In the genomic region with DNA sequence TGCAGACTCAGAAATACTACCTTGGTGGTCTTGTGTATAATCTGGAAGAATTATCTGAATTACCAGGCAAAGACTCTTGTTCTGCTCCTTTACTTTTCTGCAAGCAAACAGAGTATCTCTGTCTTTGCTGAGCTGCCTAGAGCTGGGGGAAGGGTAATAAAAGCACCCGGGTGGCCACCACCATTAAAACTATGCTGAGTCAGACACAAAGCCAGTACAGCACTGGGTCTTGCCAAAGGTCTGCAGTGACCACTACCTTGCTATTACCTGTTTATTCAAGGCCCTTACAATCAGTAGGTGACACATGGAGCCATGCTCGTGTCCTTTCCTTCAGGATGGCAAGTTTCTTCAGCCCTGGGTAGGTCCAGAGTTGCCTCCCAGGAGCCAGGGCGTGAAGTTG, we compare ENCODE assay signal across 24 cellular contexts.
DNase-seq lines count a peak whose midpoint lies in the region; ATAC-seq, FAIRE-seq and TF ChIP-seq lines count a peak whose summit lies in the region.
"Had no signal": no experiment of that assay in that cellular context is flagged by ENCODE, and none has a peak within 500 bp of the region (broad histone marks: within the 10 kb centered on the region; RNA-seq: fewer than 3 reads in every experiment).

No MANE protein-coding gene starts in this region.

- no peaks in the 10 kb centered on the region for H4K20me1 ChIP-seq in K562 (replicated peaks; ENCODE audit: control insufficient read depth, insufficient read depth, low read length)
- H4K20me1 ChIP-seq: BLaER1 treated with 17β-estradiol and CSF1 and Interleukin-3, amounts not matched to agents 10 nM and 100 nM had no signal

- CTCF ChIA-PET in K562 (lab: Yijun Ruan, JAX; ENCODE audit: low intra/inter-chr PET ratio), result no interaction called here

- TF ChIP-seq POLR2A in K562 (conservative IDR thresholded peaks at IDR 0.05) (no peak), erythroblast (IDR thresholded peaks at IDR 0.05; ENCODE audit: low read length) (no peak)

- no peak for TF ChIP-seq EP300 in K562 (IDR thresholded peaks at IDR 0.05; ENCODE audit: low read length)

- TF ChIP-seq RAD21 in K562 (CRISPR knock-in tag; conservative IDR thresholded peaks at IDR 0.05 in 1 of 2, IDR thresholded peaks at IDR 0.05 in 1 of 2), result no peak

- POLR2A ChIA-PET in K562 (lab: Yijun Ruan, JAX), result interaction anchor here (0.7 kb wide), 1 partner anchor 790 kb away, joined by 3 read pairs; no protein-coding TSS in a partner anchor

- H3K9ac ChIP-seq in K562 (ENCODE audit: insufficient read depth in 1 of 2, low read depth in 2 of 2, low read length in 2 of 2), result no peak overlapping the region
- H3K9ac ChIP-seq: BLaER1 treated with 17β-estradiol and CSF1 and Interleukin-3, amounts not matched to agents 10 nM and 100 nM had no signal

- no peak overlapping the region for H3K4me3 ChIP-seq in K562
- H3K4me3 ChIP-seq: A549; BLaER1 treated with 17β-estradiol and CSF1 and Interleukin-3, amounts not matched to agents 10 nM and 100 nM had no signal

- peaks cover 0 to 8% of the 10 kb centered on the region in 2 experiments; a peak in 2 of 5 replicates for H3K4me1 ChIP-seq in K562 (replicated peaks in 1 of 2; ENCODE audit: control insufficient read depth in 2 of 2, insufficient read depth in 2 of 2, low read length in 2 of 2)
- H3K4me1 ChIP-seq: A549; BE2C; BLaER1 treated with 17β-estradiol and CSF1 and Interleukin-3, amounts not matched to agents 10 nM and 100 nM had no signal

- no peaks in the 10 kb centered on the region for H3K36me3 ChIP-seq in K562 (ENCODE audit: control insufficient read depth, insufficient read depth, low read length)
- H3K36me3 ChIP-seq: BE2C; BLaER1 treated with 17β-estradiol and CSF1 and Interleukin-3, amounts not matched to agents 10 nM and 100 nM had no signal

- no peak for TF ChIP-seq CTCF in K562 (IDR thresholded peaks at IDR 0.05 in 2 of 3, conservative IDR thresholded peaks at IDR 0.05 in 1 of 3; ENCODE audit: insufficient read depth in 2 of 3, low read depth in 1 of 3, low read length in 3 of 3)

- no peaks in the 10 kb centered on the region for H3K79me2 ChIP-seq in K562 (ENCODE audit: control insufficient read depth, insufficient read depth, low read length)

- H3K9me3 ChIP-seq in K562 (replicated peaks; ENCODE audit: control insufficient read depth, insufficient read depth, low read depth, low read length), result 0 out of 2 replicates have a peak, but pooled peaks cover 2% of the 10 kb centered on the region
- H3K9me3 ChIP-seq: A549; BE2C; BLaER1 treated with 17β-estradiol and CSF1 and Interleukin-3, amounts not matched to agents 10 nM and 100 nM had no signal

- in situ Hi-C loops in K562 (cut with MboI), result no loop called here

- FAIRE-seq in K562 (lab: Jason Lieb, UNC), result no peak
- FAIRE-seq: A549, D721Med, GM12891, GM18507 had no signal

- H3K4me2 ChIP-seq in K562 (ENCODE audit: insufficient read depth, low read length), result no peak overlapping the region
- H3K4me2 ChIP-seq: A549; BLaER1 treated with 17β-estradiol and CSF1 and Interleukin-3, amounts not matched to agents 10 nM and 100 nM had no signal

- 12% methylated on average over 3 of the region's 3 CpGs for WGBS in K562 (ENCODE audit: insufficient coverage, low coverage, missing lambda C conversion rate)

- DNase-seq in OCI-M1 (lab: John Stamatoyannopoulos, UW) (peak; percentile 67), K562 (ENCODE audit: extremely low read depth in 1 of 4, low spot score in 3 of 4) (peak in 2 of 4 experiments; percentile 11 to 18), erythroblast (lab: John Stamatoyannopoulos, UW) (peak; percentile 28 to 53), MV-4-11 (lab: John Stamatoyannopoulos, UW) (no peak)
- no peak for DNase-seq in stimulated activated CD4-positive, alpha-beta T cell treated with anti-CD3 and anti-CD28 coated beads, Interleukin-15, amount 100 ng/mL, for 24 hours
- DNase-seq: 8988T; ACHN; AML-193; BE2C; CD4-positive, alpha-beta T cell; CD8-positive, alpha-beta memory T cell; DMS 273 treated with DMSO at 0.1 percent for 48 hours; DMS53; DMS79 treated with DMSO at 0.1 percent for 48 hours; GF-D8; H9 had no signal

- BruUV-seq in K562 (replicated peaks; lab: Mats Ljungman, UMichigan), result no TSS peak

- no peaks in the 10 kb centered on the region for H3K27me3 ChIP-seq in K562 (ENCODE audit: control insufficient read depth in 2 of 2, insufficient read depth in 2 of 2, low read length in 2 of 2)
- H3K27me3 ChIP-seq: BE2C; BLaER1 treated with 17β-estradiol and CSF1 and Interleukin-3, amounts not matched to agents 10 nM and 100 nM had no signal

- ATAC-seq in K562 (peak; percentile 78), HG03439 (IDR thresholded peaks at IDR 0.05; ENCODE audit: unreplicated experiment) (no peak), GM18909 (IDR thresholded peaks at IDR 0.05; ENCODE audit: poor library complexity, unreplicated experiment) (no peak)
- ATAC-seq: A549, HCT116 had no signal

- H2AFZ ChIP-seq in K562 (ENCODE audit: low read depth, low read length), result peak overlapping the region; percentile 73

- no peaks in the 10 kb centered on the region for H3K9me1 ChIP-seq in K562 (ENCODE audit: control insufficient read depth, insufficient read depth, low read length)

- intact Hi-C loops in K562 (cut with micrococcal nuclease), result no loop called here

- peak overlapping the region; percentile 80 for H3K27ac ChIP-seq in K562 (ENCODE audit: extremely low read depth, low read depth, low read length)
- H3K27ac ChIP-seq: A549; BLaER1 treated with 17β-estradiol and CSF1 and Interleukin-3, amounts not matched to agents 10 nM and 100 nM had no signal

TF ChIP-seq in K562, 482 proteins besides CTCF, POLR2A, EP300 and RAD21 (continues in another document):
- TF ChIP-seq MED1 (CRISPR knock-in tag; IDR thresholded peaks at IDR 0.05; ENCODE audit: borderline replicate concordance) (no peak), ZNF316 (IDR thresholded peaks at IDR 0.05) (peak; percentile 73), SNRNP70 (optimal IDR thresholded peaks at IDR 0.05; ENCODE audit: low read depth, low read length) (no peak), BACH1 (tag; IDR thresholded peaks at IDR 0.05) (0 out of 2 replicates have a peak, but pooled peaks have one; percentile 4), C11orf30 (IDR thresholded peaks at IDR 0.05; ENCODE audit: low read depth) (peak; percentile 69; the same call in 1 of the 2 replicates), MAFF (IDR thresholded peaks at IDR 0.05; ENCODE audit: low read length) (peak; percentile 11; the same call in 1 of the 2 replicates), NFE2 (IDR thresholded peaks at IDR 0.05; ENCODE audit: low read depth) (peak; percentile 46; the same call in 1 of the 2 replicates), MAFK (IDR thresholded peaks at IDR 0.05; ENCODE audit: low read length) (0 out of 2 replicates have a peak, but pooled peaks have one; percentile 13), ZNF584 (CRISPR knock-in tag; IDR thresholded peaks at IDR 0.05; ENCODE audit: low read depth) (no peak)
- TF ChIP-seq, protein P1, sequence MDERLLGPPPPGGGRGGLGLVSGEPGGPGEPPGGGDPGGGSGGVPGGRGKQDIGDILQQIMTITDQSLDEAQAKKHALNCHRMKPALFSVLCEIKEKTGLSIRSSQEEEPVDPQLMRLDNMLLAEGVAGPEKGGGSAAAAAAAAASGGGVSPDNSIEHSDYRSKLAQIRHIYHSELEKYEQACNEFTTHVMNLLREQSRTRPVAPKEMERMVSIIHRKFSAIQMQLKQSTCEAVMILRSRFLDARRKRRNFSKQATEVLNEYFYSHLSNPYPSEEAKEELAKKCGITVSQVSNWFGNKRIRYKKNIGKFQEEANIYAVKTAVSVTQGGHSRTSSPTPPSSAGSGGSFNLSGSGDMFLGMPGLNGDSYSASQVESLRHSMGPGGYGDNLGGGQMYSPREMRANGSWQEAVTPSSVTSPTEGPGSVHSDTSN (CRISPR knock-in tag; IDR thresholded peaks at IDR 0.05; ENCODE audit: low read depth), result no peak
- TF ChIP-seq, protein P1 (tag; conservative IDR thresholded peaks at IDR 0.05; ENCODE audit: low read depth), result no peak

Comparison
In these comparisons a context has a peak if more than half of its experiments do, and no peak if none do; other contexts are left out.
1. DNase-seq: peak in OCI-M1 (single experiment) and erythroblast (2 of 2); none in MV-4-11 (single experiment) and stimulated activated CD4-positive, alpha-beta T cell treated with anti-CD3 and anti-CD28 coated beads, Interleukin-15, amount 100 ng/mL, for 24 hours (single experiment).